Comparison of ENCODE assay signal across 8 cellular contexts in genomic region chr16:55502801-55503366, GRCh38. TPM values are rescaled to one million over a fixed set of nuclear protein-coding genes. Genes with fewer than 3 reads are reported as not detected.
A peak's percentile ranks its signal among the peaks of the same experiment; 100 is the strongest.
DNase-seq lines count a peak whose midpoint lies in the region; ATAC-seq and TF ChIP-seq lines count a peak whose summit lies in the region.

No MANE protein-coding gene starts in this region.

- peaks cover 92% of the 10 kb centered on the region for H3K36me3 ChIP-seq in osteoblast (ENCODE audit: insufficient read depth, low read length)

- H3K4me2 ChIP-seq in osteoblast (ENCODE audit: insufficient read depth, low read length): no peak overlapping the region

- no peak for TF ChIP-seq CTCF in fibroblast of the aortic adventitia (IDR thresholded peaks at IDR 0.05; ENCODE audit: insufficient read depth, low read length)
- no peak for TF ChIP-seq CTCF in osteoblast (IDR thresholded peaks at IDR 0.05; ENCODE audit: extremely low read depth, low read depth, low read length)

- H3K4me3 ChIP-seq in fibroblast of the aortic adventitia (ENCODE audit: low read depth, low read length) (no peak overlapping the region), osteoblast (ENCODE audit: insufficient read depth, low read length) (no peak overlapping the region)

- no peaks in the 10 kb centered on the region for H4K20me1 ChIP-seq in osteoblast (ENCODE audit: insufficient read depth, low read length)

- DNase-seq in ELF-1 (ENCODE audit: low read depth, low spot score) (peak; percentile 92), fibroblast of the aortic adventitia (ENCODE audit: low read depth) (peak; percentile 98), osteoblast (ENCODE audit: insufficient read length, low spot score, missing footprints) (peak; percentile 87), OCI-M1 (lab: John Stamatoyannopoulos, UW) (no peak), SW 1271 (lab: John Stamatoyannopoulos, UW) (no peak)
- no peak for DNase-seq in activated CD8-positive, alpha-beta memory T cell treated with anti-CD3 and anti-CD28 coated beads, Interleukin-2, amount 50 U/mL, for 4 hours

- H3K79me2 ChIP-seq in osteoblast (ENCODE audit: insufficient read depth, low read length): peaks cover 6% of the 10 kb centered on the region

- ATAC-seq in HG03097 (IDR thresholded peaks at IDR 0.05; ENCODE audit: low FRiP score, unreplicated experiment): no peak

- no peaks in the 10 kb centered on the region for H3K27me3 ChIP-seq in osteoblast (ENCODE audit: insufficient read depth, low read length)

- H3K4me1 ChIP-seq in osteoblast (ENCODE audit: insufficient read depth, low read length): peaks cover 54% of the 10 kb centered on the region

- no peak overlapping the region for H2AFZ ChIP-seq in osteoblast (ENCODE audit: low read length)

- H3K9me3 ChIP-seq in osteoblast (ENCODE audit: low read depth, low read length): no peaks in the 10 kb centered on the region

- peak overlapping the region; percentile 96 for H3K27ac ChIP-seq in osteoblast (ENCODE audit: low read depth, low read length)

TF ChIP-seq in PFSK-1, 5 proteins besides CTCF, POLR2A, EP300 and RAD21:
- TF ChIP-seq FOXP2 (optimal IDR thresholded peaks at IDR 0.05; ENCODE audit: borderline replicate concordance, extremely low read depth, extremely low read length, insufficient read depth): peak; percentile 34
- no peak for TF ChIP-seq REST (IDR thresholded peaks at IDR 0.05; ENCODE audit: insufficient read depth in 1 of 2, low read depth in 2 of 2, low read length in 2 of 2)
- no peak for TF ChIP-seq SIN3A (IDR thresholded peaks at IDR 0.05; ENCODE audit: borderline replicate concordance, insufficient read depth, low read length)
- TF ChIP-seq TAF1 (IDR thresholded peaks at IDR 0.05; ENCODE audit: borderline replicate concordance, insufficient read depth, low read length): 0 out of 2 replicates have a peak, but pooled peaks have one; percentile 15
- 0 out of 2 replicates have a peak, but pooled peaks have one; percentile 24 for TF ChIP-seq POLR2AphosphoS5 (IDR thresholded peaks at IDR 0.05; ENCODE audit: low read depth, low read length)

RNA-seq across cellular contexts. Expression of gene LPCAT2, which starts 6.0 kb away (rescaled TPM):
- 9.2 TPM for polyA plus RNA-seq in PFSK-1 (2012; ENCODE audit: insufficient read length, low read depth)
- total RNA-seq in fibroblast of the aortic adventitia (ENCODE audit: low replicate concordance): 34.1 and 35.6 TPM in 2 replicates
- total RNA-seq in osteoblast: 19.4 and 23.5 TPM in 2 replicates

RNA-seq across cellular contexts. Expression of gene MMP2, which starts 23.9 kb away (rescaled TPM):
- polyA plus RNA-seq in PFSK-1 (2012; ENCODE audit: insufficient read length, low read depth): 258 TPM
- 1,244 and 1,884 TPM in 2 replicates for total RNA-seq in fibroblast of the aortic adventitia (ENCODE audit: low replicate concordance)
- 2,094 and 2,259 TPM in 2 replicates for total RNA-seq in osteoblast

Comparison
In these comparisons a context has a peak if more than half of its experiments do, and no peak if none do; other contexts are left out.
1. DNase-seq: peak in ELF-1 (single experiment), fibroblast of the aortic adventitia (single experiment) and osteoblast (single experiment); none in activated CD8-positive, alpha-beta memory T cell treated with anti-CD3 and anti-CD28 coated beads, Interleukin-2, amount 50 U/mL, for 4 hours (single experiment), OCI-M1 (single experiment) and SW 1271 (0 of 2).